ENCODE assay signal across 14 cellular contexts in genomic region chr12:43402431-43402830, GRCh38.
DNase-seq lines count a peak whose midpoint lies in the region; ATAC-seq and TF ChIP-seq lines count a peak whose summit lies in the region.
"Had no signal": no experiment of that assay in that cellular context is flagged by ENCODE, and none has a peak within 500 bp of the region (broad histone marks: within the 10 kb centered on the region; RNA-seq: fewer than 3 reads in every experiment).

No MANE protein-coding gene starts in this region.

- H3K27me3 Mint-ChIP-seq in neural crest cell (ENCODE audit: low read depth) = no peaks in the 10 kb centered on the region
- H3K27me3 Mint-ChIP-seq: IgD-negative memory B cell had no signal

- no peaks in the 10 kb centered on the region for H3K27me3 ChIP-seq in PC-3 (ENCODE audit: low read length)

- peaks cover 6% of the 10 kb centered on the region for H3K4me1 Mint-ChIP-seq in neural crest cell
- H3K4me1 Mint-ChIP-seq: CD4-positive, alpha-beta memory T cell; IgD-negative memory B cell had no signal

- H3K9me3 Mint-ChIP-seq in neural crest cell = no peaks in the 10 kb centered on the region
- H3K9me3 Mint-ChIP-seq: CD4-positive, alpha-beta memory T cell had no signal

- peak overlapping the region; percentile 36; the same call in 1 of the 2 replicates for H3K9ac ChIP-seq in PC-3 (ENCODE audit: low read length)

- peak overlapping the region; percentile 46; the same call in 1 of the 2 replicates for H3K4me2 ChIP-seq in PC-3 (ENCODE audit: low read length)
- H3K4me2 ChIP-seq: A549 had no signal

- no peaks in the 10 kb centered on the region for H3F3A ChIP-seq in PC-3 (ENCODE audit: low read length, unreplicated experiment)

- peak; percentile 58 for DNase-seq in PC-3
- DNase-seq in fibroblast of villous mesenchyme (ENCODE audit: low read depth) = peak; percentile 3
- DNase-seq in neural crest cell (ENCODE audit: low read depth, low spot score) = no peak
- DNase-seq in stimulated activated CD4-positive, alpha-beta T cell treated with anti-CD3 and anti-CD28 coated beads, Interleukin-15, amount 100 ng/mL, for 24 hours = no peak
- DNase-seq: BE2C; CD4-positive, alpha-beta memory T cell; DMS79 treated with DMSO at 0.1 percent for 48 hours; GDM1; HCEC 1CT had no signal

- H2AFZ ChIP-seq in PC-3 (ENCODE audit: low read length) = no peak overlapping the region

- CTCF ChIA-PET in PC-3 (lab: Charles Lee) = no interaction called here

- H3K79me2 ChIP-seq in PC-3 (ENCODE audit: low read length) = no peaks in the 10 kb centered on the region

- ATAC-seq in PC-3 = peak; percentile 73
- no peak for ATAC-seq in GM21381 (IDR thresholded peaks at IDR 0.05; ENCODE audit: unreplicated experiment)
- no peak for ATAC-seq in HG03135 (IDR thresholded peaks at IDR 0.05; ENCODE audit: unreplicated experiment)
- ATAC-seq: A549 had no signal

- no peak for TF ChIP-seq CTCF in PC-3 (conservative IDR thresholded peaks at IDR 0.05; ENCODE audit: low read depth, low read length)
- TF ChIP-seq CTCF in fibroblast of villous mesenchyme (IDR thresholded peaks at IDR 0.05; ENCODE audit: insufficient read depth, low read depth, low read length) = no peak
- TF ChIP-seq CTCF in neural crest cell (conservative IDR thresholded peaks at IDR 0.05) = no peak

- peaks cover 33% of the 10 kb centered on the region for H3K4me1 ChIP-seq in PC-3 (ENCODE audit: insufficient read depth, low read length)
- H3K4me1 ChIP-seq: A549, BE2C had no signal

- H3K4me3 Mint-ChIP-seq in neural crest cell = no peak overlapping the region
- H3K4me3 Mint-ChIP-seq: CD4-positive, alpha-beta memory T cell; IgD-negative memory B cell had no signal

- no peaks in the 10 kb centered on the region for H3K36me3 Mint-ChIP-seq in neural crest cell (ENCODE audit: low read depth)
- H3K36me3 Mint-ChIP-seq: CD4-positive, alpha-beta memory T cell; IgD-negative memory B cell had no signal

- intact Hi-C loops in PC-3 (cut with micrococcal nuclease) = no loop called here

- peak overlapping the region; percentile 50 for H3K27ac Mint-ChIP-seq in neural crest cell (ENCODE audit: unreplicated experiment)
- H3K27ac Mint-ChIP-seq: CD4-positive, alpha-beta memory T cell; IgD-negative memory B cell had no signal

- POLR2A ChIA-PET in PC-3 (lab: Charles Lee; ENCODE audit: unreplicated experiment) = no interaction called here

- no peaks in the 10 kb centered on the region for H3K9me2 ChIP-seq in PC-3 (replicated peaks; ENCODE audit: low read length)

- peak overlapping the region; percentile 71 for H3K27ac ChIP-seq in PC-3 (ENCODE audit: low read length)
- H3K27ac ChIP-seq: A549, C4-2B had no signal

- H3K4me3 ChIP-seq in PC-3 (ENCODE audit: low read length) = no peak overlapping the region
- H3K4me3 ChIP-seq in fibroblast of villous mesenchyme (ENCODE audit: low read depth, low read length) = no peak overlapping the region
- H3K4me3 ChIP-seq: A549 had no signal

- H3K9me3 ChIP-seq in PC-3 (ENCODE audit: low read length) = no peaks in the 10 kb centered on the region
- H3K9me3 ChIP-seq: A549, BE2C had no signal

- H3K36me3 ChIP-seq in PC-3 (ENCODE audit: low read depth, low read length) = no peaks in the 10 kb centered on the region
- H3K36me3 ChIP-seq: BE2C had no signal

- H4K20me1 ChIP-seq in PC-3 (ENCODE audit: low read length) = no peaks in the 10 kb centered on the region

- BruUV-seq in PC-3 (replicated peaks; lab: Mats Ljungman, UMichigan) = no TSS peak

Comparison
In these comparisons a context has a peak if more than half of its experiments do, and no peak if none do; other contexts are left out.
1. DNase-seq: peak in PC-3 (single experiment) and fibroblast of villous mesenchyme (single experiment); none in neural crest cell (single experiment) and stimulated activated CD4-positive, alpha-beta T cell treated with anti-CD3 and anti-CD28 coated beads, Interleukin-15, amount 100 ng/mL, for 24 hours (single experiment).